ENCODE assay signal across 8 cellular contexts in the genomic region with DNA sequence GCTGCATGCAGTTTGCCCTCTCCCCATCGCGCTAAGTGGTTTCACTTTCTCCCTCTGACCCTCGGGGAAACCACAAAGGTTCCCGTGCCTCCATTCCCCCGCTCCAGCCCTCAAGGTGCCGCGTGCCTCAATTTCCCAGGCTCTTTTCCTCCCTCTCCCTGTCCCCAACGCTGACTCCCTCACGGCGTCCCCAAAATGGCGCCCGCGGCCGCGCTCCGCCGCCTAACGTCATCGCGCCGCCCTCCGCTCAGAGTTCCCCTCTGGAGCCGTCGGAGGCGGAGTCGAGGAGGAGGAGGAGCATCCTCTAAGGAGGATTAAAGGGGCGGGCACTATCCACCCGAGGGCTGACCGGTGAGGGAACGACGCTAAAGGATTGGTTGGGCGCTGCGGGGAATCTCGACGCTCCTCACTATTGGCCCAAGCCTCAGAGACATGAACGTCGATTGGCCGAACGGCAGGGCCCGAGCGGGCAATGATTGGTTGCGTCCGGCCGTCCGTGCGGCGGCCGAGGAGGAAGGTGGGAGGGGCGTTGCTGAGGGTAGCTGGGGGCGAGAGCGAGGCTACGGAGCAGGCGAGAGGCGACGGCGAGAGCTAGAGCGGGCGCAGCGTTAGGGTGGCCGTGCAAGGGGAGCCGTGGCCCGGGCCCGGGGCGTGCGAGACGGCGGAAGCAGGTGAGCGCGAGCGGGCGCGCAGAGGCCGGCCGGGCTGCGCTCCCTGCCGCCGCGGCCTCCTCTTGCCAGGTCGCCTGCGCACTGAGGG. TPM values are rescaled to one million over a fixed set of nuclear protein-coding genes. Genes with fewer than 3 reads are reported as not detected.
DNase-seq lines count a peak whose midpoint lies in the region; ATAC-seq and TF ChIP-seq lines count a peak whose summit lies in the region.

TSS of gene ZNF574 (plus strand) at position 551 of the 759 bp plus-strand sequence. CDS start 2,441 bp downstream, outside the sequence.

- H3K27ac Mint-ChIP-seq in progenitor cell of endocrine pancreas, result peak within 1 kb of the TSS; percentile 100

- H3K36me3 ChIP-seq in left ventricle myocardium inferior, result peaks cover 24% of the 10 kb centered on the region
- peaks cover 6% of the 10 kb centered on the region for H3K36me3 ChIP-seq in urinary bladder (ENCODE audit: insufficient read depth)

- intact Hi-C loops in left ventricle myocardium inferior (cut with micrococcal nuclease), result no loop called here

- peak within 1 kb of the TSS; percentile 99 for H3K4me3 Mint-ChIP-seq in progenitor cell of endocrine pancreas (ENCODE audit: low read depth)

- under 1% methylated on average over 80 of the region's 80 CpGs for WGBS in urinary bladder

- H3K9me3 ChIP-seq in left ventricle myocardium inferior (replicated peaks), result no peaks in the 10 kb centered on the region

- no peaks in the 10 kb centered on the region for H3K27me3 ChIP-seq in left ventricle myocardium inferior (ENCODE audit: low read depth)

- H3K4me3 ChIP-seq in left ventricle myocardium inferior (peak within 1 kb of the TSS; percentile 95), urinary bladder (ENCODE audit: low read depth, low read length) (peak within 1 kb of the TSS; percentile 91)

- peak; percentile 99 to 100 for DNase-seq in NCI-H187 (lab: John Stamatoyannopoulos, UW)
- DNase-seq in T-helper 2 cell, result peak; percentile 92 to 100 (median 96)
- DNase-seq in left ventricle myocardium inferior, result peak; percentile 98
- DNase-seq in progenitor cell of endocrine pancreas (ENCODE audit: low spot score, unreplicated experiment), result peak; percentile 93

- peaks cover 3% of the 10 kb centered on the region for H3K36me3 Mint-ChIP-seq in progenitor cell of endocrine pancreas (ENCODE audit: insufficient read depth)

- H3K4me1 Mint-ChIP-seq in progenitor cell of endocrine pancreas (ENCODE audit: low read depth), result peaks cover 27% of the 10 kb centered on the region

- no peaks in the 10 kb centered on the region for H3K9me3 Mint-ChIP-seq in progenitor cell of endocrine pancreas (ENCODE audit: low read depth)

- no peak for TF ChIP-seq CTCF in left ventricle myocardium inferior (IDR thresholded peaks at IDR 0.05; ENCODE audit: borderline replicate concordance)
- no peak for TF ChIP-seq CTCF in progenitor cell of endocrine pancreas (IDR thresholded peaks at IDR 0.05; ENCODE audit: unreplicated experiment)

- ATAC-seq in GM18498 (IDR thresholded peaks at IDR 0.05; ENCODE audit: unreplicated experiment) (peak; percentile 94), HG02938 (IDR thresholded peaks at IDR 0.05; ENCODE audit: unreplicated experiment) (peak; percentile 91)

- peak within 1 kb of the TSS; percentile 98 for H3K27ac ChIP-seq in angular gyrus (ENCODE audit: low read depth, low read length)
- H3K27ac ChIP-seq in left ventricle myocardium inferior (replicated peaks), result peak within 1 kb of the TSS; percentile 99
- H3K27ac ChIP-seq in urinary bladder (ENCODE audit: low read depth), result peak within 1 kb of the TSS; percentile 99

- H3K4me1 ChIP-seq in left ventricle myocardium inferior (peaks cover 32% of the 10 kb centered on the region), urinary bladder (ENCODE audit: insufficient read depth) (peaks cover 2% of the 10 kb centered on the region)

- H3K27me3 Mint-ChIP-seq in progenitor cell of endocrine pancreas, result peaks cover 6% of the 10 kb centered on the region

RNA-seq across cellular contexts. Expression of gene ZNF574, which starts in this region (rescaled TPM):
- total RNA-seq in left ventricle myocardium inferior (7.1 TPM), progenitor cell of endocrine pancreas (19.3 and 22.5 TPM in 2 replicates), urinary bladder (7.6 TPM)
- polyA plus RNA-seq in urinary bladder, result 18.8 TPM

Comparison
In these comparisons a context has a peak if more than half of its experiments do, and no peak if none do; other contexts are left out.
1. Peak in every context shown above with its lines: DNase-seq, ATAC-seq, H3K4me3 ChIP-seq and H3K27ac ChIP-seq.